28 cellular contexts compared by ENCODE assay signal in genomic region chr15:80219955-80220354, GRCh38. TPM values are rescaled to one million over a fixed set of nuclear protein-coding genes. Genes with fewer than 3 reads are reported as not detected.
"Had no signal": no experiment of that assay in that cellular context is flagged by ENCODE, and none has a peak within 500 bp of the region (broad histone marks: within the 10 kb centered on the region; RNA-seq: fewer than 3 reads in every experiment).

No MANE protein-coding gene starts in this region.

- H3K9me3 ChIP-seq: stomach, testis, thoracic aorta, thyroid gland, tibial artery, tibial nerve, transverse colon, upper lobe of left lung, upper lobe of right lung, uterus, vagina had no signal

- DNase-seq: stimulated activated CD4-positive, alpha-beta T cell treated with anti-CD3 and anti-CD28 coated beads, Interleukin-2, amount 100 ng/mL, for 48 hours; stimulated activated CD4-positive, alpha-beta T cell treated with anti-CD3 and anti-CD28 coated beads, Interleukin-4, amount 100 ng/mL, for 1 hour; stimulated activated CD4-positive, alpha-beta T cell treated with anti-CD3 and anti-CD28 coated beads, Interleukin-4, amount 100 ng/mL, for 24 hours; stimulated activated CD4-positive, alpha-beta T cell treated with anti-CD3 and anti-CD28 coated beads, Interleukin-4, amount 100 ng/mL, for 4 hours; stimulated activated CD8-positive, alpha-beta memory T cell treated with anti-CD3 and anti-CD28 coated beads, Interleukin-4, amount 100 ng/mL, for 48 hours; stimulated activated naive B cell treated with anti-CD40 and anti-IgM and Interleukin-4, amounts not matched to agents 10 μg/mL and 1 μg/mL and 100 μg/mL, for 72 hours; stimulated activated naive CD4-positive, alpha-beta T cell; stimulated activated naive CD4-positive, alpha-beta T cell treated with Interleukin-2 at 50 U/mL for 16 hours; stimulated activated naive CD8-positive, alpha-beta T cell treated with anti-CD3 and anti-CD28 coated beads, Interleukin-15, amount 100 ng/mL, for 72 hours; stimulated activated naive CD8-positive, alpha-beta T cell treated with anti-CD3 and anti-CD28 coated beads, Interleukin-15, Interleukin-2, amounts not matched to agents 100 U/mL and 50 U/mL, for 24 hours; stomach; substantia nigra; testis; thyroid gland; tibial artery; transverse colon; trophoblast cell; upper lobe of left lung; upper lobe of right lung; uterus had no signal

- FAIRE-seq: urothelium cell line had no signal

- ATAC-seq: stimulated activated effector memory CD8-positive, alpha-beta T cell treated with anti-CD3 and anti-CD28 coated beads, Interleukin-12 subunit alpha, Interleukin-12 subunit beta, amount 100 ng/mL, for 72 hours; stimulated activated memory B cell treated with anti-CD40 and anti-IgM and Interleukin-4, amounts not matched to agents 10 μg/mL and 1 μg/mL and 100 μg/mL, for 72 hours; stimulated activated naive B cell treated with anti-CD40 and anti-IgM and Interleukin-4, amounts not matched to agents 10 μg/mL and 1 μg/mL and 100 μg/mL, for 72 hours; stimulated activated naive CD8-positive, alpha-beta T cell treated with anti-CD3 and anti-CD28 coated beads, Interleukin-15, amount 100 ng/mL, for 72 hours; stimulated activated naive CD8-positive, alpha-beta T cell treated with anti-CD3 and anti-CD28 coated beads, Interleukin-15, Interleukin-2, amounts not matched to agents 100 U/mL and 50 U/mL, for 24 hours; upper lobe of right lung had no signal

- H3K4me3 ChIP-seq: stomach, suprapubic skin, testis, thoracic aorta, thyroid gland, tibial artery, tibial nerve, transverse colon, upper lobe of left lung, upper lobe of right lung, uterus, vagina had no signal

- H3K4me1 ChIP-seq: stomach, suprapubic skin, testis, tibial artery, tibial nerve, transverse colon, upper lobe of left lung, upper lobe of right lung, uterus, vagina had no signal

- H3K27me3 ChIP-seq: stomach, testis, thyroid gland, tibial artery, tibial nerve, transverse colon, upper lobe of left lung, upper lobe of right lung, uterus, vagina had no signal

- H3K36me3 ChIP-seq: stomach, suprapubic skin, thoracic aorta, thyroid gland, tibial artery, tibial nerve, transverse colon, upper lobe of left lung, upper lobe of right lung, uterus, vagina had no signal

- H3K27ac ChIP-seq: stomach, suprapubic skin, testis, thoracic aorta, thyroid gland, tibial artery, tibial nerve, transverse colon, upper lobe of left lung, upper lobe of right lung, uterus, vagina had no signal

RNA-seq across cellular contexts. Expression of gene CTXND1, which starts 32.1 kb away (rescaled TPM):
- total RNA-seq: subcutaneous adipose tissue had no signal
